ENCODE assay signal across 13 cellular contexts in genomic region chr20:64049887-64050260, GRCh38. TPM values are rescaled to one million over a fixed set of nuclear protein-coding genes. Genes with fewer than 3 reads are reported as not detected.
A peak's percentile ranks its signal among the peaks of the same experiment; 100 is the strongest.
DNase-seq lines count a peak whose midpoint lies in the region; ATAC-seq and TF ChIP-seq lines count a peak whose summit lies in the region.
"Had no signal": no experiment of that assay in that cellular context is flagged by ENCODE, and none has a peak within 500 bp of the region (broad histone marks: within the 10 kb centered on the region; RNA-seq: fewer than 3 reads in every experiment).

No MANE protein-coding gene starts in this region.

- peaks cover 33 to 52% of the 10 kb centered on the region in 2 donors for H3K27me3 Mint-ChIP-seq in CD8-positive, alpha-beta memory T cell

- no CpG with 5 or more reads among the region's 15 CpGs for WGBS in gastroesophageal sphincter (ENCODE audit: low coverage in 1 of 2), 2 donors
- WGBS in psoas muscle, 3 donors: 18 to 26% (median 24%) methylated on average over 10 to 15 of the region's 15 CpGs

- DNase-seq in CD8-positive, alpha-beta memory T cell: no peak
- DNase-seq in PC-3: no peak
- no peak for DNase-seq in psoas muscle
- no peak for DNase-seq in NCI-H146 treated with DMSO at 0.1 percent for 48 hours (lab: John Stamatoyannopoulos, UW; ENCODE audit: unreplicated experiment)
- no peak for DNase-seq in NCI-H146 (lab: John Stamatoyannopoulos, UW)
- DNase-seq: colonic mucosa, DMS79 treated with DMSO at 0.1 percent for 48 hours, NCI-H1930, posterior cingulate gyrus, SHP77 had no signal

- no peak overlapping the region for H3K9ac ChIP-seq in PC-3 (ENCODE audit: low read length)

- POLR2A ChIA-PET in CD8-positive, alpha-beta memory T cell (lab: Charles Lee): no interaction called here
- POLR2A ChIA-PET in PC-3 (lab: Charles Lee; ENCODE audit: unreplicated experiment): no interaction called here

- ATAC-seq in PC-3 (no peak), gastroesophageal sphincter (no peak), psoas muscle (peak in 1 of 4 donors; percentile 16), GM19452 (IDR thresholded peaks at IDR 0.05; ENCODE audit: unreplicated experiment) (no peak), HG03457 (IDR thresholded peaks at IDR 0.05; ENCODE audit: unreplicated experiment) (no peak)

- no peak overlapping the region for H2AFZ ChIP-seq in PC-3 (ENCODE audit: low read length)

- CTCF ChIA-PET in CD8-positive, alpha-beta memory T cell (lab: Charles Lee): no interaction called here
- CTCF ChIA-PET in PC-3 (lab: Charles Lee): no interaction called here

- BruUV-seq in PC-3 (replicated peaks; lab: Mats Ljungman, UMichigan): no TSS peak

- H3F3A ChIP-seq in PC-3 (ENCODE audit: low read length, unreplicated experiment): no peaks in the 10 kb centered on the region

- H3K4me3 Mint-ChIP-seq in CD8-positive, alpha-beta memory T cell: peak overlapping the region in 1 of 7 donors; percentile 20

- no peaks in the 10 kb centered on the region for H3K9me3 Mint-ChIP-seq in CD8-positive, alpha-beta memory T cell

- peaks cover 0 to 16% (median 6%) of the 10 kb centered on the region in 3 donors for H3K4me1 Mint-ChIP-seq in CD8-positive, alpha-beta memory T cell

- H3K27ac Mint-ChIP-seq in CD8-positive, alpha-beta memory T cell: no peak overlapping the region

- peak overlapping the region; percentile 59 for H3K27ac ChIP-seq in CD8-positive, alpha-beta memory T cell (ENCODE audit: low read depth, low read length)
- H3K27ac ChIP-seq in PC-3 (ENCODE audit: low read length) (no peak overlapping the region), gastroesophageal sphincter (peak overlapping the region in 3 of 4 donors; percentile 68 to 76 (median 75)), psoas muscle (peak overlapping the region; percentile 74)
- H3K27ac ChIP-seq: colonic mucosa had no signal

- no peaks in the 10 kb centered on the region for H3K9me2 ChIP-seq in PC-3 (replicated peaks; ENCODE audit: low read length)

- no peaks in the 10 kb centered on the region for H3K36me3 Mint-ChIP-seq in CD8-positive, alpha-beta memory T cell

- peak overlapping the region; percentile 60 for H3K4me2 ChIP-seq in PC-3 (ENCODE audit: low read length)

- H3K4me3 ChIP-seq in CD8-positive, alpha-beta memory T cell (ENCODE audit: low read length): no peak overlapping the region
- no peak overlapping the region for H3K4me3 ChIP-seq in PC-3 (ENCODE audit: low read length)
- peak overlapping the region in 1 of 2 donors; percentile 48 for H3K4me3 ChIP-seq in gastroesophageal sphincter
- peak overlapping the region; percentile 57 for H3K4me3 ChIP-seq in psoas muscle
- H3K4me3 ChIP-seq: colonic mucosa had no signal

- no peaks in the 10 kb centered on the region for H3K79me2 ChIP-seq in PC-3 (ENCODE audit: low read length)

- intact Hi-C loops in PC-3 (cut with micrococcal nuclease) (no loop called here), psoas muscle (cut with DNase I) (no loop called here)

- H3K36me3 ChIP-seq in CD8-positive, alpha-beta memory T cell (ENCODE audit: insufficient read depth, low read length): no peaks in the 10 kb centered on the region
- H3K36me3 ChIP-seq in PC-3 (ENCODE audit: low read depth, low read length) (no peaks in the 10 kb centered on the region), gastroesophageal sphincter (no peaks in the 10 kb centered on the region), psoas muscle (ENCODE audit: insufficient read depth in 1 of 2, low read depth in 1 of 2) (no peaks in the 10 kb centered on the region)
- H3K36me3 ChIP-seq: colonic mucosa had no signal

- no peaks in the 10 kb centered on the region for H3K9me3 ChIP-seq in CD8-positive, alpha-beta memory T cell (ENCODE audit: low read length)
- H3K9me3 ChIP-seq in PC-3 (ENCODE audit: low read length): no peaks in the 10 kb centered on the region
- no peaks in the 10 kb centered on the region for H3K9me3 ChIP-seq in gastroesophageal sphincter
- no peaks in the 10 kb centered on the region for H3K9me3 ChIP-seq in psoas muscle
- H3K9me3 ChIP-seq: colonic mucosa had no signal

- TF ChIP-seq CTCF in PC-3 (conservative IDR thresholded peaks at IDR 0.05; ENCODE audit: low read depth, low read length): no peak
- no peak for TF ChIP-seq CTCF in gastroesophageal sphincter (IDR thresholded peaks at IDR 0.05)
- no peak for TF ChIP-seq CTCF in psoas muscle (IDR thresholded peaks at IDR 0.05)

- H3K4me1 ChIP-seq in CD8-positive, alpha-beta memory T cell (ENCODE audit: insufficient read depth, low read length): peaks cover 6% of the 10 kb centered on the region
- H3K4me1 ChIP-seq in PC-3 (ENCODE audit: insufficient read depth, low read length): peaks cover 13% of the 10 kb centered on the region
- H3K4me1 ChIP-seq in gastroesophageal sphincter: peaks cover 0 to 25% (median 5%) of the 10 kb centered on the region in 3 donors
- H3K4me1 ChIP-seq in psoas muscle: no peaks in the 10 kb centered on the region
- H3K4me1 ChIP-seq: colonic mucosa had no signal

- no peak for TF ChIP-seq POLR2A in gastroesophageal sphincter (IDR thresholded peaks at IDR 0.05)

- no peak for TF ChIP-seq EP300 in gastroesophageal sphincter (IDR thresholded peaks at IDR 0.05)

- no peaks in the 10 kb centered on the region for H4K20me1 ChIP-seq in PC-3 (ENCODE audit: low read length)

- peaks cover 29% of the 10 kb centered on the region for H3K27me3 ChIP-seq in CD8-positive, alpha-beta memory T cell (ENCODE audit: insufficient read depth, low read length, poor library complexity, severe bottlenecking)
- no peaks in the 10 kb centered on the region for H3K27me3 ChIP-seq in PC-3 (ENCODE audit: low read length)
- peaks cover 98% of the 10 kb centered on the region for H3K27me3 ChIP-seq in gastroesophageal sphincter
- H3K27me3 ChIP-seq in psoas muscle (ENCODE audit: insufficient read depth in 3 of 3, low read length in 2 of 3): peaks cover 0 to 71% (median 30%) of the 10 kb centered on the region in 3 donors

RNA-seq across cellular contexts. Expression of gene SOX18, which starts 0.4 kb away (rescaled TPM):
- not detected for total RNA-seq in CD8-positive, alpha-beta memory T cell
- not detected for polyA plus RNA-seq in CD8-positive, alpha-beta memory T cell
- total RNA-seq in PC-3 (2014; rRNA removed) (1.1 and 1.5 TPM in 2 replicates), gastroesophageal sphincter (10 to 100 TPM in 1 of 4 donors, 1 to 10 TPM in 3; 4.4 to 13.3 (median 7.1) TPM), psoas muscle (10 to 100 TPM; 11.7 to 50.8 (median 30.5) TPM)
- 10 to 100 TPM in 1 of 3 donors, 1 to 10 TPM in 2; 4.2 to 15.4 (median 6.5) TPM for polyA plus RNA-seq in psoas muscle

RNA-seq across cellular contexts. Expression of gene TCEA2, which starts 13.1 kb away (rescaled TPM):
- total RNA-seq in CD8-positive, alpha-beta memory T cell: 10 to 100 TPM; 24.2 to 24.5 TPM
- 30.9 TPM for polyA plus RNA-seq in CD8-positive, alpha-beta memory T cell
- total RNA-seq in PC-3 (2014; rRNA removed) (19.1 and 23.4 TPM in 2 replicates), gastroesophageal sphincter (10 to 100 TPM; 28.1 to 39.7 (median 33.6) TPM), psoas muscle (10 to 100 TPM; 30.2 to 43.4 (median 37.6) TPM)
- polyA plus RNA-seq in psoas muscle: 10 to 100 TPM; 15.1 to 24.9 (median 15.6) TPM

RNA-seq across cellular contexts. Expression of gene C20orf204, which starts 13.9 kb away (rescaled TPM):
- total RNA-seq in CD8-positive, alpha-beta memory T cell: 1 to 10 TPM; 2.4 to 2.7 TPM
- 0.40 TPM for polyA plus RNA-seq in CD8-positive, alpha-beta memory T cell
- total RNA-seq in PC-3 (2014; rRNA removed) (2.1 and 3.4 TPM in 2 replicates), gastroesophageal sphincter (1 to 10 TPM in 1 of 4 donors, under 1 TPM in 2, not detected in 1; 0.40 to 1.6 (median 0.58) TPM), psoas muscle (under 1 TPM; 0.25 to 0.71 (median 0.55) TPM)
- under 1 TPM in 2 of 3 donors, not detected in 1; 0.30 to 0.64 TPM for polyA plus RNA-seq in psoas muscle

RNA-seq across cellular contexts. Expression of gene RGS19, which starts 29.4 kb away (rescaled TPM):
- total RNA-seq in CD8-positive, alpha-beta memory T cell: 10 to 100 TPM; 35.3 to 36.9 TPM
- 120 TPM for polyA plus RNA-seq in CD8-positive, alpha-beta memory T cell
- 43.2 and 54.3 TPM in 2 replicates for total RNA-seq in PC-3 (2014; rRNA removed)
- 10 to 100 TPM in 2 of 4 donors, 1 to 10 TPM in 2; 3.4 to 16.0 (median 10.5) TPM for total RNA-seq in gastroesophageal sphincter
- total RNA-seq in psoas muscle: 1 to 10 TPM; 2.0 to 3.5 (median 2.4) TPM
- 1 to 10 TPM; 3.7 to 5.7 (median 3.8) TPM for polyA plus RNA-seq in psoas muscle

RNA-seq across cellular contexts. Expression of gene OPRL1, which starts 30.0 kb away (rescaled TPM):
- total RNA-seq in CD8-positive, alpha-beta memory T cell: under 1 TPM; 0.38 to 0.44 TPM
- polyA plus RNA-seq in CD8-positive, alpha-beta memory T cell: 0.49 TPM
- 5.6 and 7.4 TPM in 2 replicates for total RNA-seq in PC-3 (2014; rRNA removed)
- total RNA-seq in gastroesophageal sphincter: 1 to 10 TPM in 1 of 4 donors, under 1 TPM in 3; 0.50 to 1.1 (median 0.66) TPM
- total RNA-seq in psoas muscle: under 1 TPM; 0.17 to 0.94 (median 0.21) TPM
- under 1 TPM; 0.03 to 0.08 (median 0.08) TPM for polyA plus RNA-seq in psoas muscle
